Comparison of ENCODE assay signal across 16 cellular contexts in genomic region chr22:22394589-22394988, GRCh38.
DNase-seq lines count a peak whose midpoint lies in the region; ATAC-seq, FAIRE-seq and TF ChIP-seq lines count a peak whose summit lies in the region.
"Had no signal": no experiment of that assay in that cellular context is flagged by ENCODE, and none has a peak within 500 bp of the region (broad histone marks: within the 10 kb centered on the region; RNA-seq: fewer than 3 reads in every experiment).

No MANE protein-coding gene starts in this region.

- H3K9ac ChIP-seq in K562 (ENCODE audit: insufficient read depth in 1 of 2, low read depth in 2 of 2, low read length in 2 of 2): no peak overlapping the region

- TF ChIP-seq CTCF in GM10248 (IDR thresholded peaks at IDR 0.05; ENCODE audit: control extremely low read depth, extremely low read depth, low read depth, missing control alignments): no peak
- TF ChIP-seq CTCF in K562 (IDR thresholded peaks at IDR 0.05 in 2 of 3, conservative IDR thresholded peaks at IDR 0.05 in 1 of 3; ENCODE audit: insufficient read depth in 2 of 3, low read depth in 1 of 3, low read length in 3 of 3): 0 out of 6 replicates have a peak, but pooled peaks of 1 of the 3 experiments have one; percentile 26
- TF ChIP-seq CTCF in progenitor cell of endocrine pancreas (IDR thresholded peaks at IDR 0.05; ENCODE audit: unreplicated experiment): no peak

- CTCF ChIA-PET in GM10248 (lab: Yijun Ruan, JAX) (interaction anchor here (1.0 to 2.5 kb wide), 3 partner anchors 15 to 31 kb away, joined by 4 to 6 read pairs (median 4); no protein-coding TSS in a partner anchor), K562 (lab: Yijun Ruan, JAX; ENCODE audit: low intra/inter-chr PET ratio) (no interaction called here)

- H3K79me2 ChIP-seq in K562 (ENCODE audit: control insufficient read depth, insufficient read depth, low read length): no peaks in the 10 kb centered on the region

- H3K36me3 Mint-ChIP-seq in progenitor cell of endocrine pancreas (ENCODE audit: insufficient read depth): no peaks in the 10 kb centered on the region
- H3K36me3 Mint-ChIP-seq: T-cell had no signal

- DNase-seq in GM10248 (ENCODE audit: extremely low spot score) (peak; percentile 4), NCI-H1092 (lab: John Stamatoyannopoulos, UW) (peak; percentile 24), K562 (ENCODE audit: extremely low read depth in 1 of 4, low spot score in 3 of 4) (peak in 1 of 4 experiments; percentile 16), progenitor cell of endocrine pancreas (ENCODE audit: low spot score, unreplicated experiment) (no peak), kidney glomerular epithelial cell (lab: John Stamatoyannopoulos, UW) (no peak), glomerular visceral epithelial cell (ENCODE audit: extremely low spot score) (no peak)
- DNase-seq: activated CD8-positive, alpha-beta T cell treated with anti-CD3 and anti-CD28 coated beads for 36 hours; dermis blood vessel endothelial cell; mammary epithelial cell; NCI-H2107; T-cell had no signal

- H3K27me3 Mint-ChIP-seq in progenitor cell of endocrine pancreas: peaks cover 39% of the 10 kb centered on the region

- 0 out of 2 replicates have a peak, but pooled peaks cover 11% of the 10 kb centered on the region for H4K20me1 ChIP-seq in K562 (replicated peaks; ENCODE audit: control insufficient read depth, insufficient read depth, low read length)

- no peak for FAIRE-seq in K562 (lab: Jason Lieb, UNC)

- H3K9me3 ChIP-seq in K562 (replicated peaks; ENCODE audit: control insufficient read depth, insufficient read depth, low read depth, low read length): no peaks in the 10 kb centered on the region
- H3K9me3 ChIP-seq: prostate gland had no signal

- H3K9me1 ChIP-seq in K562 (ENCODE audit: control insufficient read depth, insufficient read depth, low read length): peaks cover 4% of the 10 kb centered on the region

- H3K27me3 ChIP-seq in K562 (ENCODE audit: control insufficient read depth in 2 of 2, insufficient read depth in 2 of 2, low read length in 2 of 2): peaks cover 9 to 24% of the 10 kb centered on the region in 2 experiments

- no peaks in the 10 kb centered on the region for H3K36me3 ChIP-seq in K562 (ENCODE audit: control insufficient read depth, insufficient read depth, low read length)
- H3K36me3 ChIP-seq: prostate gland had no signal

- H3K4me2 ChIP-seq in K562 (ENCODE audit: insufficient read depth, low read length): no peak overlapping the region

- no peak overlapping the region for H3K4me3 Mint-ChIP-seq in progenitor cell of endocrine pancreas (ENCODE audit: low read depth)
- H3K4me3 Mint-ChIP-seq: activated CD8-positive, alpha-beta T cell treated with anti-CD3 and anti-CD28 coated beads for 36 hours; nephron; T-cell had no signal

- peak overlapping the region; percentile 33 for H3K27ac Mint-ChIP-seq in progenitor cell of endocrine pancreas
- H3K27ac Mint-ChIP-seq: activated CD8-positive, alpha-beta T cell treated with anti-CD3 and anti-CD28 coated beads for 36 hours; nephron; T-cell had no signal

- H3K4me1 ChIP-seq in K562 (replicated peaks in 1 of 2; ENCODE audit: control insufficient read depth in 2 of 2, insufficient read depth in 2 of 2, low read length in 2 of 2): no peaks in the 10 kb centered on the region
- H3K4me1 ChIP-seq: prostate gland had no signal

- ATAC-seq in K562: peak; percentile 16
- ATAC-seq in GM21360 (IDR thresholded peaks at IDR 0.05; ENCODE audit: unreplicated experiment): no peak
- ATAC-seq: activated CD8-positive, alpha-beta T cell treated with anti-CD3 and anti-CD28 coated beads for 36 hours had no signal

- TF ChIP-seq POLR2A in K562 (conservative IDR thresholded peaks at IDR 0.05): no peak

- no peak overlapping the region for H2AFZ ChIP-seq in K562 (ENCODE audit: low read depth, low read length)

- in situ Hi-C loops in K562 (cut with MboI): no loop called here

- TF ChIP-seq RAD21 in K562 (CRISPR knock-in tag; conservative IDR thresholded peaks at IDR 0.05 in 1 of 2, IDR thresholded peaks at IDR 0.05 in 1 of 2): no peak

- BruUV-seq in K562 (replicated peaks; lab: Mats Ljungman, UMichigan): no TSS peak

- TF ChIP-seq EP300 in K562 (IDR thresholded peaks at IDR 0.05; ENCODE audit: low read length): no peak

- 2% methylated on average over 1 of the region's 1 CpG for WGBS in K562 (ENCODE audit: insufficient coverage, low coverage, missing lambda C conversion rate)

- H3K9me3 Mint-ChIP-seq in progenitor cell of endocrine pancreas (ENCODE audit: low read depth): peaks cover 7% of the 10 kb centered on the region

- no peak overlapping the region for H3K27ac ChIP-seq in K562 (ENCODE audit: extremely low read depth, low read depth, low read length)
- H3K27ac ChIP-seq: epithelial cell of prostate, prostate gland, VCaP had no signal

- POLR2A ChIA-PET in GM10248 (lab: Yijun Ruan, JAX): no interaction called here
- POLR2A ChIA-PET in K562 (lab: Yijun Ruan, JAX): interaction anchor here (0.6 to 1.6 kb wide), 6 partner anchors 12 to 754 kb away, joined by 3 to 6 read pairs (median 3); no protein-coding TSS in a partner anchor

- peaks cover 16% of the 10 kb centered on the region for H3K4me1 Mint-ChIP-seq in progenitor cell of endocrine pancreas (ENCODE audit: low read depth)

- intact Hi-C loops in K562 (cut with micrococcal nuclease): no loop called here

- H3K4me3 ChIP-seq in K562: no peak overlapping the region
- H3K4me3 ChIP-seq: prostate gland had no signal

TF ChIP-seq in K562, 482 proteins besides CTCF, POLR2A, EP300 and RAD21:
- no peak for TF ChIP-seq MBD1 (CRISPR knock-in tag; IDR thresholded peaks at IDR 0.05)
- TF ChIP-seq GATA2 (CRISPR knock-in tag; IDR thresholded peaks at IDR 0.05): 0 out of 2 replicates have a peak, but pooled peaks have one; percentile 5

Comparison
In these comparisons a context has a peak if more than half of its experiments do, and no peak if none do; other contexts are left out.
1. DNase-seq: peak in GM10248 (single experiment) and NCI-H1092 (single experiment); none in progenitor cell of endocrine pancreas (single experiment), kidney glomerular epithelial cell (single experiment) and glomerular visceral epithelial cell (single experiment).